In genomic region chr3:79032686-79033318, GRCh38 we compare ENCODE assay signal across 8 cellular contexts.
DNase-seq lines count a peak whose midpoint lies in the region; ATAC-seq and TF ChIP-seq lines count a peak whose summit lies in the region.

No MANE protein-coding gene starts in this region.

- no peaks in the 10 kb centered on the region for H3K27me3 ChIP-seq in spleen (replicated peaks in 1 of 7)

- ATAC-seq in GM18858 (IDR thresholded peaks at IDR 0.05; ENCODE audit: unreplicated experiment) (peak; percentile 88), HG03025 (IDR thresholded peaks at IDR 0.05; ENCODE audit: low FRiP score, unreplicated experiment) (no peak)

- H3K4me1 ChIP-seq in spleen: no peaks in the 10 kb centered on the region

- H3K36me3 ChIP-seq in spleen: no peaks in the 10 kb centered on the region

- TF ChIP-seq POLR2A in spleen (IDR thresholded peaks at IDR 0.05): no peak

- DNase-seq in ACHN (peak; percentile 66), LHCN-M2 (ENCODE audit: low read depth) (peak; percentile 61), SHP77 treated with DMSO at 0.1 percent for 48 hours (lab: John Stamatoyannopoulos, UW) (peak; percentile 59), fibroblast of the aortic adventitia (ENCODE audit: low read depth) (peak; percentile 76), spleen (no peak)
- DNase-seq in stimulated activated CD4-positive, alpha-beta T cell treated with anti-CD3 and anti-CD28 coated beads, Interleukin-1b, Interleukin-23, amount 100 ng/mL, for 48 hours: no peak

- H3K4me3 ChIP-seq in fibroblast of the aortic adventitia (ENCODE audit: low read depth, low read length): no peak overlapping the region
- H3K4me3 ChIP-seq in spleen: no peak overlapping the region

- in situ Hi-C loops in ACHN (cut with HindIII; ENCODE audit: low pct_ligation_motif_present, low pct_unique_long_range_greater_than_20kb, low sequenced_read_pairs): no loop called here

- no peaks in the 10 kb centered on the region for H3K9me3 ChIP-seq in spleen

- TF ChIP-seq CTCF in fibroblast of the aortic adventitia (IDR thresholded peaks at IDR 0.05; ENCODE audit: insufficient read depth, low read length) (peak; percentile 58), spleen (IDR thresholded peaks at IDR 0.05 in 8 of 11, conservative IDR thresholded peaks at IDR 0.05 in 3 of 11) (peak in 7 of 11 experiments; percentile 22 to 56 (median 44))

- intact Hi-C loops in spleen (cut with DNase I; ENCODE audit: low total_unique reads): loop anchor here (5.0 kb wide), 1 partner anchor 371 kb away; no protein-coding TSS in a partner anchor

- no peak overlapping the region for H3K27ac ChIP-seq in spleen

Comparison
In these comparisons a context has a peak if more than half of its experiments do, and no peak if none do; other contexts are left out.
1. DNase-seq: peak in ACHN (single experiment), LHCN-M2 (single experiment), SHP77 treated with DMSO at 0.1 percent for 48 hours (single experiment) and fibroblast of the aortic adventitia (single experiment); none in spleen (single experiment) and stimulated activated CD4-positive, alpha-beta T cell treated with anti-CD3 and anti-CD28 coated beads, Interleukin-1b, Interleukin-23, amount 100 ng/mL, for 48 hours (single experiment).